1 cellular context compared by ENCODE assay signal in genomic region chr19:42553292-42554045, GRCh38.
TF ChIP-seq lines count a peak whose summit lies in the region.

No MANE protein-coding gene starts in this region.

TF ChIP-seq in HepG2, 621 proteins besides CTCF, POLR2A, EP300 and RAD21 (continued from another document):
- TF ChIP-seq ZNF512 (CRISPR knock-in tag; IDR thresholded peaks at IDR 0.05) (no peak), NCOR1 (IDR thresholded peaks at IDR 0.05; ENCODE audit: borderline replicate concordance, low read length) (0 out of 2 replicates have a peak, but pooled peaks have one; percentile 18), ZNF616 (CRISPR knock-in tag; IDR thresholded peaks at IDR 0.05; ENCODE audit: low read depth) (no peak), ZNF441 (CRISPR knock-in tag; IDR thresholded peaks at IDR 0.05; ENCODE audit: borderline replicate concordance) (no peak), NR2F1 (CRISPR knock-in tag; IDR thresholded peaks at IDR 0.05) (peak; percentile 54 to 79; a peak in 3 of 4 replicates), KLF16 (CRISPR knock-in tag; IDR thresholded peaks at IDR 0.05) (no peak), HDAC1 (CRISPR knock-in tag; IDR thresholded peaks at IDR 0.05) (no peak), RARA (CRISPR knock-in tag; IDR thresholded peaks at IDR 0.05) (peak; percentile 50), ZNF556 (CRISPR knock-in tag; IDR thresholded peaks at IDR 0.05; ENCODE audit: borderline replicate concordance) (no peak), NR2F6 (IDR thresholded peaks at IDR 0.05) (peak; percentile 95), NR2F6 (CRISPR knock-in tag; IDR thresholded peaks at IDR 0.05) (peak; percentile 79), HNF4A (CRISPR knock-in tag; IDR thresholded peaks at IDR 0.05) (0 out of 2 replicates have a peak, but pooled peaks have one; percentile 11), RXRB (CRISPR knock-in tag; IDR thresholded peaks at IDR 0.05; ENCODE audit: borderline replicate concordance) (0 out of 2 replicates have a peak, but pooled peaks have one; percentile 26), RXRA (CRISPR knock-in tag; IDR thresholded peaks at IDR 0.05) (no peak), ZNF362 (CRISPR knock-in tag; IDR thresholded peaks at IDR 0.05; ENCODE audit: borderline replicate concordance) (peak; percentile 91), FOXA3 (CRISPR knock-in tag; IDR thresholded peaks at IDR 0.05) (0 out of 2 replicates have a peak, but pooled peaks have one; percentile 11)
TF ChIP-seq in HepG2: peak in this region for 12.
